ENCODE assay signal across 1 cellular context in the genomic region with DNA sequence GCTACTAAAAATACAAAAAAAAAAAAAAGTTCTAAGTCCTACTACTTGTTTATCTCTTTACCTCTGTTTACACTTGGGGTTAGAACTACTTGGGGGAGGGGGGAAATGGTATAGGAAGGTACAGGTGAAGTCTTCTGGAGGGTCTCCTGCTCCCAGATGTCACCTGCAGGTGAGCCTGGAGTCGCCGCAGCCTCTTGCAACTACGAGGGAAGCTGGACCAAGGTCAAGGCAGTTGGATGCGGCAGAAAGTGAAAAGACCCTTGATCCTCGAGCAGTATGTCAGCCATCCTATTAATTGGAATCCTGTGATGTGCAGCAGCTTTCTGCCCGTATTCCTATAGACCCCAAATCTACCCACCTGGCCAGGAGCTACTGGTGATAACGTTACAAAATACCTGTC.
TF ChIP-seq lines count a peak whose summit lies in the region.

No MANE protein-coding gene starts in this region.

TF ChIP-seq in HepG2, 621 proteins besides CTCF, POLR2A, EP300 and RAD21 (continued from another document):
- no peak for TF ChIP-seq SYNCRIP (IDR thresholded peaks at IDR 0.05; ENCODE audit: insufficient read depth, low read depth, low read length)
- no peak for TF ChIP-seq ELF3 (CRISPR knock-in tag; IDR thresholded peaks at IDR 0.05)
- TF ChIP-seq REPIN1 (CRISPR knock-in tag; IDR thresholded peaks at IDR 0.05; ENCODE audit: borderline replicate concordance, low read depth) = no peak
- TF ChIP-seq ZNF224 (CRISPR knock-in tag; IDR thresholded peaks at IDR 0.05) = no peak
- TF ChIP-seq PCBP1 (IDR thresholded peaks at IDR 0.05; ENCODE audit: borderline replicate concordance, low read depth, low read length) = no peak
- no peak for TF ChIP-seq MIER2 (CRISPR knock-in tag; IDR thresholded peaks at IDR 0.05)
- no peak for TF ChIP-seq BRCA1 (CRISPR knock-in tag; IDR thresholded peaks at IDR 0.05)
- no peak for TF ChIP-seq NR1H2 (CRISPR knock-in tag; IDR thresholded peaks at IDR 0.05; ENCODE audit: borderline replicate concordance, low read depth)
- no peak for TF ChIP-seq SOX13 (IDR thresholded peaks at IDR 0.05)
- no peak for TF ChIP-seq SOX13 (CRISPR knock-in tag; conservative IDR thresholded peaks at IDR 0.05 in 1 of 2, IDR thresholded peaks at IDR 0.05 in 1 of 2)
- TF ChIP-seq ZNF253 (CRISPR knock-in tag; IDR thresholded peaks at IDR 0.05; ENCODE audit: borderline replicate concordance) = no peak
- no peak for TF ChIP-seq ISX (CRISPR knock-in tag; conservative IDR thresholded peaks at IDR 0.05)
- TF ChIP-seq ZNF790 (CRISPR knock-in tag; IDR thresholded peaks at IDR 0.05; ENCODE audit: borderline replicate concordance) = no peak
- TF ChIP-seq NRL (CRISPR knock-in tag; IDR thresholded peaks at IDR 0.05; ENCODE audit: borderline replicate concordance) = no peak
- no peak for TF ChIP-seq ZSCAN29 (CRISPR knock-in tag; conservative IDR thresholded peaks at IDR 0.05)
- no peak for TF ChIP-seq U2AF2 (IDR thresholded peaks at IDR 0.05; ENCODE audit: low read depth, low read length)
- TF ChIP-seq ZNF264 (CRISPR knock-in tag; IDR thresholded peaks at IDR 0.05) = no peak
- TF ChIP-seq AHR (CRISPR knock-in tag; IDR thresholded peaks at IDR 0.05) = no peak
- TF ChIP-seq, protein P1, sequence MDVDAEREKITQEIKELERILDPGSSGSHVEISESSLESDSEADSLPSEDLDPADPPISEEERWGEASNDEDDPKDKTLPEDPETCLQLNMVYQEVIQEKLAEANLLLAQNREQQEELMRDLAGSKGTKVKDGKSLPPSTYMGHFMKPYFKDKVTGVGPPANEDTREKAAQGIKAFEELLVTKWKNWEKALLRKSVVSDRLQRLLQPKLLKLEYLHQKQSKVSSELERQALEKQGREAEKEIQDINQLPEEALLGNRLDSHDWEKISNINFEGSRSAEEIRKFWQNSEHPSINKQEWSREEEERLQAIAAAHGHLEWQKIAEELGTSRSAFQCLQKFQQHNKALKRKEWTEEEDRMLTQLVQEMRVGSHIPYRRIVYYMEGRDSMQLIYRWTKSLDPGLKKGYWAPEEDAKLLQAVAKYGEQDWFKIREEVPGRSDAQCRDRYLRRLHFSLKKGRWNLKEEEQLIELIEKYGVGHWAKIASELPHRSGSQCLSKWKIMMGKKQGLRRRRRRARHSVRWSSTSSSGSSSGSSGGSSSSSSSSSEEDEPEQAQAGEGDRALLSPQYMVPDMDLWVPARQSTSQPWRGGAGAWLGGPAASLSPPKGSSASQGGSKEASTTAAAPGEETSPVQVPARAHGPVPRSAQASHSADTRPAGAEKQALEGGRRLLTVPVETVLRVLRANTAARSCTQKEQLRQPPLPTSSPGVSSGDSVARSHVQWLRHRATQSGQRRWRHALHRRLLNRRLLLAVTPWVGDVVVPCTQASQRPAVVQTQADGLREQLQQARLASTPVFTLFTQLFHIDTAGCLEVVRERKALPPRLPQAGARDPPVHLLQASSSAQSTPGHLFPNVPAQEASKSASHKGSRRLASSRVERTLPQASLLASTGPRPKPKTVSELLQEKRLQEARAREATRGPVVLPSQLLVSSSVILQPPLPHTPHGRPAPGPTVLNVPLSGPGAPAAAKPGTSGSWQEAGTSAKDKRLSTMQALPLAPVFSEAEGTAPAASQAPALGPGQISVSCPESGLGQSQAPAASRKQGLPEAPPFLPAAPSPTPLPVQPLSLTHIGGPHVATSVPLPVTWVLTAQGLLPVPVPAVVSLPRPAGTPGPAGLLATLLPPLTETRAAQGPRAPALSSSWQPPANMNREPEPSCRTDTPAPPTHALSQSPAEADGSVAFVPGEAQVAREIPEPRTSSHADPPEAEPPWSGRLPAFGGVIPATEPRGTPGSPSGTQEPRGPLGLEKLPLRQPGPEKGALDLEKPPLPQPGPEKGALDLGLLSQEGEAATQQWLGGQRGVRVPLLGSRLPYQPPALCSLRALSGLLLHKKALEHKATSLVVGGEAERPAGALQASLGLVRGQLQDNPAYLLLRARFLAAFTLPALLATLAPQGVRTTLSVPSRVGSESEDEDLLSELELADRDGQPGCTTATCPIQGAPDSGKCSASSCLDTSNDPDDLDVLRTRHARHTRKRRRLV (CRISPR knock-in tag; IDR thresholded peaks at IDR 0.05) = no peak
